Comparison of ENCODE assay signal across 30 cellular contexts in the genomic region with DNA sequence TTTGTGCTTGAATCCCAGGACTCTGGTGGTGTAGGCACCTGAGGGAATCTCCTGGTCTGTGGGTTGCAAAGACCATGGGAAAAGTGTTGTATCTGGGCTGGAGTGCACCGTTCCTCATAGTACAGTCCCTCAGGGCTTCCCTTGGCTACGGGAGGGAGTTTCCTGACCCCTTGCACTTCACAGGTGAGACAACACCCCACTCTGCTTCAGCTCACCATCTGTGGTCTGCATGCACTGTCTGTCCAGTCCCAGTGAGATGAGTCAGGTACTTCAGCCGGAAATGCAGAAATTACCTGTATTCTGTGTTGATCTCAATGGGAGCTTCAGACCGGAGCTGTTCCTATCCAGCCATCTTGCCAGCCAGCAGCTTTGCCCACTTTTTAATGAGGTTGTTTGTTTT.
"Had no signal": no experiment of that assay in that cellular context is flagged by ENCODE, and none has a peak within 500 bp of the region (broad histone marks: within the 10 kb centered on the region; RNA-seq: fewer than 3 reads in every experiment).

No MANE protein-coding gene starts in this region.

- H3K27me3 Mint-ChIP-seq: activated B cell treated with CpG ODN at 0.5 μM for 24 hours; activated CD4-positive, alpha-beta memory T cell treated with anti-CD3 and anti-CD28 coated beads for 36 hours; activated naive CD8-positive, alpha-beta T cell; T-helper 17 cell had no signal

- H3K4me1 ChIP-seq: body of pancreas, colonic mucosa, esophagus squamous epithelium had no signal

- H3K27ac ChIP-seq: body of pancreas, colonic mucosa, epithelial cell of prostate, esophagus squamous epithelium, WERI-Rb-1 had no signal

- H3K9me3 ChIP-seq: body of pancreas, colonic mucosa had no signal

- FAIRE-seq: endometrium, endothelial cell of umbilical vein, frontal cortex had no signal

- ATAC-seq: activated CD4-positive, CD25-positive, alpha-beta regulatory T cell treated with anti-CD3 and anti-CD28 coated beads, Interleukin-2, amount 50 U/mL, for 24 hours; activated T-cell treated with anti-CD3 and anti-CD28 coated beads, Interleukin-2, amount 50 U/mL, for 72 hours; body of pancreas; T-helper 17 cell had no signal

- H3K4me3 ChIP-seq: body of pancreas, colonic mucosa, esophagus squamous epithelium had no signal

- H3K36me3 Mint-ChIP-seq: activated CD4-positive, alpha-beta memory T cell treated with anti-CD3 and anti-CD28 coated beads for 36 hours; activated naive CD8-positive, alpha-beta T cell had no signal

- H3K27ac Mint-ChIP-seq: activated B cell treated with CpG ODN at 0.5 μM for 24 hours; activated CD4-positive, alpha-beta memory T cell treated with anti-CD3 and anti-CD28 coated beads for 36 hours; activated naive CD8-positive, alpha-beta T cell; activated T-cell treated with anti-CD3 and anti-CD28 coated beads, Interleukin-2, amount 50 U/mL, for 24 hours; activated T-cell treated with anti-CD3 and anti-CD28 coated beads, Interleukin-2, amount 50 U/mL, for 72 hours; T-helper 17 cell; T-helper 2 cell treated with Interferon-gamma antibody and Interleukin-4, amounts not matched to agents 5 μg/mL and 100 μg/mL, for 36 hours had no signal

- H3K36me3 ChIP-seq: colonic mucosa, esophagus squamous epithelium, WERI-Rb-1 had no signal

- H3K4me1 Mint-ChIP-seq: activated B cell treated with CpG ODN at 0.5 μM for 24 hours, T-helper 17 cell had no signal

- H3K9me3 Mint-ChIP-seq: activated CD4-positive, alpha-beta memory T cell treated with anti-CD3 and anti-CD28 coated beads for 36 hours; activated T-cell treated with anti-CD3 and anti-CD28 coated beads, Interleukin-2, amount 50 U/mL, for 24 hours had no signal

- H3K4me3 Mint-ChIP-seq: activated B cell treated with CpG ODN at 0.5 μM for 24 hours; activated CD4-positive, alpha-beta memory T cell treated with anti-CD3 and anti-CD28 coated beads for 36 hours; activated naive CD8-positive, alpha-beta T cell; activated T-cell treated with anti-CD3 and anti-CD28 coated beads, Interleukin-2, amount 50 U/mL, for 24 hours; activated T-cell treated with anti-CD3 and anti-CD28 coated beads, Interleukin-2, amount 50 U/mL, for 72 hours; T-helper 17 cell; T-helper 2 cell treated with Interferon-gamma antibody and Interleukin-4, amounts not matched to agents 5 μg/mL and 100 μg/mL, for 36 hours had no signal

- DNase-seq: activated B cell treated with CpG ODN at 0.5 μM for 24 hours; activated CD4-positive, alpha-beta memory T cell treated with anti-CD3 and anti-CD28 coated beads for 36 hours; activated CD4-positive, alpha-beta T cell treated with anti-CD3 and anti-CD28 coated beads for 48 hours; activated CD8-positive, alpha-beta memory T cell treated with anti-CD3 and anti-CD28 coated beads, Interleukin-2, amount 50 U/mL, for 48 hours; activated effector memory CD4-positive, alpha-beta T cell treated with Interleukin-2 at 50 U/mL for 16 hours; activated gamma-delta T cell treated with Interleukin-2 at 50 U/mL for 16 hours; activated naive CD4-positive, alpha-beta T cell treated with anti-CD3 and anti-CD28 coated beads, Interleukin-2, amount 50 U/mL, for 16 hours; activated naive CD4-positive, alpha-beta T cell treated with Interleukin-2 at 50 U/mL for 16 hours; activated T-cell treated with anti-CD3 and anti-CD28 coated beads for 4 hours; activated T-cell treated with anti-CD3 and anti-CD28 coated beads, Interleukin-2, amount 50 U/mL, for 24 hours; activated T-cell treated with anti-CD3 and anti-CD28 coated beads, Interleukin-2, amount 50 U/mL, for 72 hours; amniotic stem cell; anterior cingulate cortex; body of pancreas; caudate nucleus; colonic mucosa; effector CD8-positive, alpha-beta T cell; esophagus squamous epithelium; head of caudate nucleus; hippocampal formation; T-helper 17 cell; T1000; WERI-Rb-1 had no signal

- H3K27me3 ChIP-seq: body of pancreas, colonic mucosa, esophagus squamous epithelium had no signal
